In genomic region chr17:77451271-77451893, GRCh38 we compare ENCODE assay signal across 8 cellular contexts.
DNase-seq lines count a peak whose midpoint lies in the region; ATAC-seq and TF ChIP-seq lines count a peak whose summit lies in the region.

No MANE protein-coding gene starts in this region.

- H3K4me3 ChIP-seq in lung = peak overlapping the region; percentile 30

- no peaks in the 10 kb centered on the region for H3K27me3 ChIP-seq in lung (ENCODE audit: control insufficient read depth, insufficient read depth)

- no peaks in the 10 kb centered on the region for H3K36me3 ChIP-seq in lung (ENCODE audit: control insufficient read depth in 2 of 2, insufficient read depth in 2 of 2, low read length in 2 of 2)

- H3K27ac ChIP-seq in lung (ENCODE audit: low read depth in 1 of 2, low read length in 1 of 2) = peak overlapping the region; percentile 37 to 62

- DNase-seq in DMS 273 (lab: John Stamatoyannopoulos, UW; ENCODE audit: unreplicated experiment) (peak; percentile 79), DMS 273 treated with DMSO at 0.1 percent for 48 hours (lab: John Stamatoyannopoulos, UW) (no peak), NCI-H146 (lab: John Stamatoyannopoulos, UW) (peak; percentile 85), lung (ENCODE audit: low spot score) (no peak), dedifferentiated amniotic fluid mesenchymal stem cell (ENCODE audit: extremely low spot score) (no peak)
- DNase-seq in activated CD4-positive, alpha-beta T cell treated with anti-CD3 and anti-CD28 coated beads, Interleukin-2, amount 50 U/mL, for 1 hour = peak; percentile 66
- peak; percentile 64 for DNase-seq in effector CD8-positive, alpha-beta T cell (lab: John Stamatoyannopoulos, UW)
- peak; percentile 63 for DNase-seq in stimulated activated naive CD4-positive, alpha-beta T cell treated with Interleukin-2 at 50 U/mL for 16 hours (lab: John Stamatoyannopoulos, UW)

- no peak for TF ChIP-seq CTCF in lung (IDR thresholded peaks at IDR 0.05; ENCODE audit: control extremely low read depth, extremely low read depth)

- ATAC-seq in lung (ENCODE audit: insufficient read depth, low FRiP score) = no peak

- H3K4me1 ChIP-seq in lung (ENCODE audit: control insufficient read depth in 2 of 2, insufficient read depth in 2 of 2, low read length in 2 of 2) = peaks cover 4 to 44% of the 10 kb centered on the region in 2 donors

- no peaks in the 10 kb centered on the region for H3K9me3 ChIP-seq in lung (ENCODE audit: control insufficient read depth in 2 of 2, insufficient read depth in 1 of 2, low read length in 1 of 2)

- WGBS in lung, 2 donors = 1% methylated on average over 40 to 42 of the region's 42 CpGs

Comparison
In these comparisons a context has a peak if more than half of its experiments do, and no peak if none do; other contexts are left out.
1. DNase-seq: peak in DMS 273 (single experiment), NCI-H146 (single experiment), activated CD4-positive, alpha-beta T cell treated with anti-CD3 and anti-CD28 coated beads, Interleukin-2, amount 50 U/mL, for 1 hour (single experiment), effector CD8-positive, alpha-beta T cell (single experiment) and stimulated activated naive CD4-positive, alpha-beta T cell treated with Interleukin-2 at 50 U/mL for 16 hours (single experiment); none in DMS 273 treated with DMSO at 0.1 percent for 48 hours (single experiment), lung (single experiment) and dedifferentiated amniotic fluid mesenchymal stem cell (single experiment).